ENCODE assay signal across 8 cellular contexts in the genomic region with DNA sequence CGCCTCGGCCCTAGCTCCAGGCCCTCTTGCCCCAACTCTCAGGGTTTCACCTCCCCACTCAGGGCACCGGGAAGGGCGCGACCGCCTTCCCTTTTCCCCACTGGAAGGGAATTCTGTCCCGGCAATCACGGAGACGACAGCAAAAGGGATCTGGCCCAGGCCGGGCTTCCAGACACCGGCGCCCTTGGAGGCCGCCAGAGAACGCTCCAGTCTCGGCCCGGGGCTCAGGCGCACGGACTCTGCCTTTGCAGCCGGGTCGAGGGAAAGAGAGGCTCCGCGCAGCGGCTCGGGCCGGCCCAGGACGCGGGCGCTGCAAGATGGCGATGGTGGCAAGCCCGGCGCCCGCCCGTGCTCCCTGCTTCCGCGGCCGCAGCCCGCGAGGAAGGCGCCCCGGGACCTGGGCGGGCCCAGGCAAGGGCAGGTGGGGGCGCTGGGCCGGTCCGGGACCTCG.
A peak's percentile ranks its signal among the peaks of the same experiment; 100 is the strongest.
DNase-seq lines count a peak whose midpoint lies in the region; ATAC-seq, FAIRE-seq and TF ChIP-seq lines count a peak whose summit lies in the region.

No MANE protein-coding gene starts in this region.

- FAIRE-seq in D721Med (lab: Jason Lieb, UNC): no peak

- ATAC-seq in HG02610 (IDR thresholded peaks at IDR 0.05; ENCODE audit: unreplicated experiment): peak; percentile 22

- DNase-seq in GM12865 (ENCODE audit: low read depth) (no peak), WERI-Rb-1 (no peak), foreskin melanocyte (peak; percentile 21), retinal pigment epithelial cell (ENCODE audit: low read depth) (no peak), NCI-H446 (lab: John Stamatoyannopoulos, UW) (no peak), D721Med (ENCODE audit: insufficient read length, low spot score) (no peak)
- DNase-seq in stimulated activated CD4-positive, alpha-beta T cell treated with anti-CD3 and anti-CD28 coated beads, Interleukin-4, amount 100 ng/mL, for 24 hours: no peak

- TF ChIP-seq CTCF in GM12865 (IDR thresholded peaks at IDR 0.05; ENCODE audit: insufficient read depth, low read depth, low read length, missing control alignments): no peak
- no peak for TF ChIP-seq CTCF in WERI-Rb-1 (IDR thresholded peaks at IDR 0.05; ENCODE audit: low read depth, low read length)
- no peak for TF ChIP-seq CTCF in retinal pigment epithelial cell (conservative IDR thresholded peaks at IDR 0.05; ENCODE audit: low read depth, low read length)
- TF ChIP-seq CTCF in D721Med (IDR thresholded peaks at IDR 0.05; ENCODE audit: insufficient read depth, missing control alignments): no peak

- no peaks in the 10 kb centered on the region for H3K27me3 ChIP-seq in WERI-Rb-1 (ENCODE audit: insufficient read depth, low read depth, severe bottlenecking)

- H3K4me3 ChIP-seq in GM12865 (ENCODE audit: low read depth, low read length) (peak overlapping the region; percentile 88), WERI-Rb-1 (ENCODE audit: low read depth, low read length) (peak overlapping the region; percentile 82), retinal pigment epithelial cell (ENCODE audit: low read length) (peak overlapping the region; percentile 78)

- peaks cover 53% of the 10 kb centered on the region for H3K36me3 ChIP-seq in WERI-Rb-1

- H3K9me3 ChIP-seq in WERI-Rb-1 (ENCODE audit: severe bottlenecking): peaks cover 13% of the 10 kb centered on the region

- peak overlapping the region; percentile 97 for H3K27ac ChIP-seq in WERI-Rb-1
